1 cellular context compared by ENCODE assay signal in genomic region chr6:16322666-16323312, GRCh38.
TF ChIP-seq lines count a peak whose summit lies in the region.

No MANE protein-coding gene starts in this region.

TF ChIP-seq in HEK293, 187 proteins besides CTCF, POLR2A, EP300 and RAD21 (continued from another document):
- 0 out of 2 replicates have a peak, but pooled peaks have one; percentile 21 for TF ChIP-seq ZNF639 (tag by site-specific recombination; IDR thresholded peaks at IDR 0.05)
- no peak for TF ChIP-seq RBAK (tag by site-specific recombination; IDR thresholded peaks at IDR 0.05)
- 0 out of 2 replicates have a peak, but pooled peaks have one; percentile 56 for TF ChIP-seq TSHZ1 (tag by site-specific recombination; IDR thresholded peaks at IDR 0.05; ENCODE audit: borderline replicate concordance)
- peak; percentile 93 for TF ChIP-seq SCRT2 (tag by site-specific recombination; IDR thresholded peaks at IDR 0.05)
- TF ChIP-seq EGR2 (tag by site-specific recombination; IDR thresholded peaks at IDR 0.05; ENCODE audit: low read depth): no peak
- TF ChIP-seq ZNF394 (tag by site-specific recombination; IDR thresholded peaks at IDR 0.05; ENCODE audit: borderline replicate concordance): peak; percentile 37; the same call in 1 of the 2 replicates
- no peak for TF ChIP-seq ZNF350 (tag by site-specific recombination; IDR thresholded peaks at IDR 0.05)
- 0 out of 2 replicates have a peak, but pooled peaks have one; percentile 17 for TF ChIP-seq KLF10 (tag by site-specific recombination; IDR thresholded peaks at IDR 0.05)
- TF ChIP-seq ZFP69B (tag by site-specific recombination; IDR thresholded peaks at IDR 0.05): no peak; the same call in 1 of the 2 replicates
- TF ChIP-seq INSM2 (tag by site-specific recombination; IDR thresholded peaks at IDR 0.05): 0 out of 2 replicates have a peak, but pooled peaks have one; percentile 17
- peak; percentile 77; the same call in 1 of the 2 replicates for TF ChIP-seq ZNF76 (tag by site-specific recombination; IDR thresholded peaks at IDR 0.05; ENCODE audit: borderline replicate concordance, low read depth)
- TF ChIP-seq ZBTB17 (tag by site-specific recombination; IDR thresholded peaks at IDR 0.05): peak; percentile 58
- peak; percentile 55 for TF ChIP-seq SP2 (tag by site-specific recombination; IDR thresholded peaks at IDR 0.05)
- TF ChIP-seq ZBTB44 (tag by site-specific recombination; IDR thresholded peaks at IDR 0.05): 0 out of 2 replicates have a peak, but pooled peaks have one; percentile 25
- peak; percentile 64; the same call in 1 of the 2 replicates for TF ChIP-seq ZNF24 (tag by site-specific recombination; IDR thresholded peaks at IDR 0.05)
- 0 out of 2 replicates have a peak, but pooled peaks have one; percentile 20 for TF ChIP-seq PRDM6 (tag by site-specific recombination; IDR thresholded peaks at IDR 0.05)
- TF ChIP-seq PRDM1 (tag by site-specific recombination; IDR thresholded peaks at IDR 0.05): peak; percentile 79
- peak; percentile 68 for TF ChIP-seq ZNF335 (tag by site-specific recombination; conservative IDR thresholded peaks at IDR 0.05)
- peak; percentile 75 for TF ChIP-seq ZBTB21 (tag by site-specific recombination; IDR thresholded peaks at IDR 0.05)
- TF ChIP-seq GLIS1 (tag by site-specific recombination; IDR thresholded peaks at IDR 0.05): peak; percentile 48; the same call in 1 of the 2 replicates
- TF ChIP-seq ZSCAN5A (tag by site-specific recombination; IDR thresholded peaks at IDR 0.05): no peak
- TF ChIP-seq ZEB2 (tag by site-specific recombination; IDR thresholded peaks at IDR 0.05): peak; percentile 85
- TF ChIP-seq ZNF660 (tag by site-specific recombination; IDR thresholded peaks at IDR 0.05): peak; percentile 68
- no peak for TF ChIP-seq ZNF837 (tag by site-specific recombination; IDR thresholded peaks at IDR 0.05)
- TF ChIP-seq GLI4 (tag by site-specific recombination; IDR thresholded peaks at IDR 0.05): no peak
- no peak for TF ChIP-seq ZNF610 (tag by site-specific recombination; IDR thresholded peaks at IDR 0.05; ENCODE audit: borderline replicate concordance)
- TF ChIP-seq ZNF600 (tag by site-specific recombination; IDR thresholded peaks at IDR 0.05): peak; percentile 40; the same call in 1 of the 2 replicates
- 0 out of 2 replicates have a peak, but pooled peaks have one; percentile 21 for TF ChIP-seq ZNF518A (tag by site-specific recombination; conservative IDR thresholded peaks at IDR 0.05; ENCODE audit: low read depth)
- TF ChIP-seq ZNF324 (tag by site-specific recombination; IDR thresholded peaks at IDR 0.05): no peak; the same call in 1 of the 2 replicates
- no peak for TF ChIP-seq ZNF561 (tag by site-specific recombination; IDR thresholded peaks at IDR 0.05; ENCODE audit: borderline replicate concordance)
- TF ChIP-seq FEZF1 (tag by site-specific recombination; IDR thresholded peaks at IDR 0.05): peak; percentile 97
